In genomic region chr9:100125913-100126312, GRCh38 we compare ENCODE assay signal across 2 cellular contexts.
TF ChIP-seq lines count a peak whose summit lies in the region.

No MANE protein-coding gene starts in this region.

TF ChIP-seq in HepG2, 621 proteins besides CTCF, POLR2A, EP300 and RAD21:
- TF ChIP-seq, protein P1, sequence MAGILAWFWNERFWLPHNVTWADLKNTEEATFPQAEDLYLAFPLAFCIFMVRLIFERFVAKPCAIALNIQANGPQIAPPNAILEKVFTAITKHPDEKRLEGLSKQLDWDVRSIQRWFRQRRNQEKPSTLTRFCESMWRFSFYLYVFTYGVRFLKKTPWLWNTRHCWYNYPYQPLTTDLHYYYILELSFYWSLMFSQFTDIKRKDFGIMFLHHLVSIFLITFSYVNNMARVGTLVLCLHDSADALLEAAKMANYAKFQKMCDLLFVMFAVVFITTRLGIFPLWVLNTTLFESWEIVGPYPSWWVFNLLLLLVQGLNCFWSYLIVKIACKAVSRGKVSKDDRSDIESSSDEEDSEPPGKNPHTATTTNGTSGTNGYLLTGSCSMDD (CRISPR knock-in tag; IDR thresholded peaks at IDR 0.05): no peak
- TF ChIP-seq THYN1 (CRISPR knock-in tag; IDR thresholded peaks at IDR 0.05; ENCODE audit: borderline replicate concordance, low read depth): no peak
- TF ChIP-seq MAFK (conservative IDR thresholded peaks at IDR 0.05 in 1 of 2, IDR thresholded peaks at IDR 0.05 in 1 of 2; ENCODE audit: low read length in 2 of 2): peak; percentile 11 to 52; a peak in 2 of 4 replicates
- TF ChIP-seq MAFF (IDR thresholded peaks at IDR 0.05; ENCODE audit: low read depth, low read length): peak; percentile 21; the same call in 1 of the 2 replicates
- no peak for TF ChIP-seq ZNF333 (CRISPR knock-in tag; IDR thresholded peaks at IDR 0.05; ENCODE audit: borderline replicate concordance)
- TF ChIP-seq, protein P2, sequence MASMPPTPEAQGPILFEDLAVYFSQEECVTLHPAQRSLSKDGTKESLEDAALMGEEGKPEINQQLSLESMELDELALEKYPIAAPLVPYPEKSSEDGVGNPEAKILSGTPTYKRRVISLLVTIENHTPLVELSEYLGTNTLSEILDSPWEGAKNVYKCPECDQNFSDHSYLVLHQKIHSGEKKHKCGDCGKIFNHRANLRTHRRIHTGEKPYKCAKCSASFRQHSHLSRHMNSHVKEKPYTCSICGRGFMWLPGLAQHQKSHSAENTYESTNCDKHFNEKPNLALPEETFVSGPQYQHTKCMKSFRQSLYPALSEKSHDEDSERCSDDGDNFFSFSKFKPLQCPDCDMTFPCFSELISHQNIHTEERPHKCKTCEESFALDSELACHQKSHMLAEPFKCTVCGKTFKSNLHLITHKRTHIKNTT (CRISPR knock-in tag; IDR thresholded peaks at IDR 0.05): no peak
- TF ChIP-seq, protein P3, sequence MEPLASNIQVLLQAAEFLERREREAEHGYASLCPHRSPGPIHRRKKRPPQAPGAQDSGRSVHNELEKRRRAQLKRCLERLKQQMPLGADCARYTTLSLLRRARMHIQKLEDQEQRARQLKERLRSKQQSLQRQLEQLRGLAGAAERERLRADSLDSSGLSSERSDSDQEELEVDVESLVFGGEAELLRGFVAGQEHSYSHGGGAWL (CRISPR knock-in tag; IDR thresholded peaks at IDR 0.05): no peak
- no peak for TF ChIP-seq ZNF552 (CRISPR knock-in tag; IDR thresholded peaks at IDR 0.05; ENCODE audit: borderline replicate concordance)
- TF ChIP-seq, protein P4, sequence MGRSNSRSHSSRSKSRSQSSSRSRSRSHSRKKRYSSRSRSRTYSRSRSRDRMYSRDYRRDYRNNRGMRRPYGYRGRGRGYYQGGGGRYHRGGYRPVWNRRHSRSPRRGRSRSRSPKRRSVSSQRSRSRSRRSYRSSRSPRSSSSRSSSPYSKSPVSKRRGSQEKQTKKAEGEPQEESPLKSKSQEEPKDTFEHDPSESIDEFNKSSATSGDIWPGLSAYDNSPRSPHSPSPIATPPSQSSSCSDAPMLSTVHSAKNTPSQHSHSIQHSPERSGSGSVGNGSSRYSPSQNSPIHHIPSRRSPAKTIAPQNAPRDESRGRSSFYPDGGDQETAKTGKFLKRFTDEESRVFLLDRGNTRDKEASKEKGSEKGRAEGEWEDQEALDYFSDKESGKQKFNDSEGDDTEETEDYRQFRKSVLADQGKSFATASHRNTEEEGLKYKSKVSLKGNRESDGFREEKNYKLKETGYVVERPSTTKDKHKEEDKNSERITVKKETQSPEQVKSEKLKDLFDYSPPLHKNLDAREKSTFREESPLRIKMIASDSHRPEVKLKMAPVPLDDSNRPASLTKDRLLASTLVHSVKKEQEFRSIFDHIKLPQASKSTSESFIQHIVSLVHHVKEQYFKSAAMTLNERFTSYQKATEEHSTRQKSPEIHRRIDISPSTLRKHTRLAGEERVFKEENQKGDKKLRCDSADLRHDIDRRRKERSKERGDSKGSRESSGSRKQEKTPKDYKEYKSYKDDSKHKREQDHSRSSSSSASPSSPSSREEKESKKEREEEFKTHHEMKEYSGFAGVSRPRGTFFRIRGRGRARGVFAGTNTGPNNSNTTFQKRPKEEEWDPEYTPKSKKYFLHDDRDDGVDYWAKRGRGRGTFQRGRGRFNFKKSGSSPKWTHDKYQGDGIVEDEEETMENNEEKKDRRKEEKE (IDR thresholded peaks at IDR 0.05): no peak
- no peak for TF ChIP-seq ZMYM2 (CRISPR knock-in tag; IDR thresholded peaks at IDR 0.05)
- TF ChIP-seq ZNF549 (CRISPR knock-in tag; IDR thresholded peaks at IDR 0.05): no peak
- no peak for TF ChIP-seq MEIS2 (CRISPR knock-in tag; IDR thresholded peaks at IDR 0.05)
- no peak for TF ChIP-seq HMGA1 (CRISPR knock-in tag; conservative IDR thresholded peaks at IDR 0.05)
- TF ChIP-seq MIER2 (CRISPR knock-in tag; IDR thresholded peaks at IDR 0.05): no peak
- no peak for TF ChIP-seq TOE1 (CRISPR knock-in tag; IDR thresholded peaks at IDR 0.05)

TF ChIP-seq in K562, 482 proteins besides CTCF, POLR2A, EP300 and RAD21:
- TF ChIP-seq ZKSCAN8 (CRISPR knock-in tag; IDR thresholded peaks at IDR 0.05): no peak
- no peak for TF ChIP-seq TAL1 (IDR thresholded peaks at IDR 0.05)
- no peak for TF ChIP-seq HNRNPLL (IDR thresholded peaks at IDR 0.05; ENCODE audit: low read depth, low read length, poor library complexity, severe bottlenecking)
- no peak for TF ChIP-seq ZKSCAN1 (IDR thresholded peaks at IDR 0.05; ENCODE audit: low read depth, low read length)
- TF ChIP-seq SMAD4 (CRISPR knock-in tag; conservative IDR thresholded peaks at IDR 0.05): no peak
- no peak for TF ChIP-seq SOX6 (IDR thresholded peaks at IDR 0.05)
- TF ChIP-seq, protein P5, sequence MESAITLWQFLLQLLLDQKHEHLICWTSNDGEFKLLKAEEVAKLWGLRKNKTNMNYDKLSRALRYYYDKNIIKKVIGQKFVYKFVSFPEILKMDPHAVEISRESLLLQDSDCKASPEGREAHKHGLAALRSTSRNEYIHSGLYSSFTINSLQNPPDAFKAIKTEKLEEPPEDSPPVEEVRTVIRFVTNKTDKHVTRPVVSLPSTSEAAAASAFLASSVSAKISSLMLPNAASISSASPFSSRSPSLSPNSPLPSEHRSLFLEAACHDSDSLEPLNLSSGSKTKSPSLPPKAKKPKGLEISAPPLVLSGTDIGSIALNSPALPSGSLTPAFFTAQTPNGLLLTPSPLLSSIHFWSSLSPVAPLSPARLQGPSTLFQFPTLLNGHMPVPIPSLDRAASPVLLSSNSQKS (CRISPR knock-in tag; IDR thresholded peaks at IDR 0.05): no peak
- no peak for TF ChIP-seq KLF6 (CRISPR knock-in tag; IDR thresholded peaks at IDR 0.05; ENCODE audit: borderline replicate concordance)
- no peak for TF ChIP-seq ZNF143 (CRISPR knock-in tag; IDR thresholded peaks at IDR 0.05)
- TF ChIP-seq ZNF316 (IDR thresholded peaks at IDR 0.05): peak; percentile 82
- peak; percentile 59 for TF ChIP-seq MAFG (tag; conservative IDR thresholded peaks at IDR 0.05)
- TF ChIP-seq C11orf30 (IDR thresholded peaks at IDR 0.05; ENCODE audit: low read depth): peak; percentile 66
- TF ChIP-seq POLR2AphosphoS5 (IDR thresholded peaks at IDR 0.05; ENCODE audit: control insufficient read depth, insufficient read depth, low read depth, low read length): no peak
- TF ChIP-seq HES1 (IDR thresholded peaks at IDR 0.05; ENCODE audit: low read depth): no peak
- TF ChIP-seq THRAP3 (IDR thresholded peaks at IDR 0.05; ENCODE audit: borderline replicate concordance): no peak
TF ChIP-seq in K562: peak in this region for 3.
